Comparison of ENCODE assay signal across 26 cellular contexts in genomic region chr7:121286186-121286585, GRCh38. TPM values are rescaled to one million over a fixed set of nuclear protein-coding genes. Genes with fewer than 3 reads are reported as not detected.
DNase-seq lines count a peak whose midpoint lies in the region; ATAC-seq and TF ChIP-seq lines count a peak whose summit lies in the region.
"Had no signal": no experiment of that assay in that cellular context is flagged by ENCODE, and none has a peak within 500 bp of the region (broad histone marks: within the 10 kb centered on the region; RNA-seq: fewer than 3 reads in every experiment).

No MANE protein-coding gene starts in this region.

- H3K9ac ChIP-seq in IMR-90 (ENCODE audit: low read depth, low read length): no peak overlapping the region
- H3K9ac ChIP-seq: KMS-11 had no signal

- H4K20me1 ChIP-seq in IMR-90 (ENCODE audit: insufficient read depth, low read length): no peaks in the 10 kb centered on the region

- H3K9me3 Mint-ChIP-seq in activated T-cell treated with anti-CD3 and anti-CD28 coated beads, Interleukin-2, amount 50 U/mL, for 72 hours: peaks cover 12 to 18% of the 10 kb centered on the region in 2 donors

- H3K4me2 ChIP-seq in IMR-90 (ENCODE audit: low read depth, low read length): no peak overlapping the region
- H3K4me2 ChIP-seq: KMS-11 had no signal

- in situ Hi-C loops in IMR-90 (cut with MboI; ENCODE audit: low sequenced_read_pairs): no loop called here

- no peak overlapping the region for H3K56ac ChIP-seq in IMR-90 (ENCODE audit: extremely low read depth, insufficient read depth, low read length)

- no peak overlapping the region for H3K14ac ChIP-seq in IMR-90 (replicated peaks; ENCODE audit: low read depth, low read length)

- H3K27ac ChIP-seq in IMR-90 (ENCODE audit: insufficient read depth, low read length): no peak overlapping the region
- H3K27ac ChIP-seq: KMS-11, RWPE1 had no signal

- POLR2A ChIA-PET in IMR-90 (lab: Charles Lee; ENCODE audit: unreplicated experiment): no interaction called here

- intact Hi-C loops in IMR-90 (cut with micrococcal nuclease): no loop called here

- BruUV-seq in IMR-90 (replicated peaks; lab: Mats Ljungman, UMichigan): no TSS peak

- H4K8ac ChIP-seq in IMR-90 (ENCODE audit: low read depth in 2 of 2, low read length in 2 of 2): no peak overlapping the region

- H3K23ac ChIP-seq in IMR-90 (ENCODE audit: low read depth, low read length): no peak overlapping the region

- DNase-seq in activated T-cell treated with anti-CD3 and anti-CD28 coated beads, Interleukin-2, amount 50 U/mL, for 72 hours: no peak
- DNase-seq in activated T-cell treated with anti-CD3 and anti-CD28 coated beads, Interleukin-2, amount 50 U/mL, for 1 hour: no peak
- DNase-seq in IMR-90 (no peak), kidney tubule cell (ENCODE audit: low spot score) (peak; percentile 3), NOMO-1 (lab: John Stamatoyannopoulos, UW; ENCODE audit: unreplicated experiment in 2 of 2) (no peak), COLO829 (ENCODE audit: low spot score) (no peak), hippocampal formation (lab: John Stamatoyannopoulos, UW) (no peak)
- DNase-seq: C1 segment of cervical spinal cord; Caco-2; CD4-positive, alpha-beta memory T cell; DMS 273 treated with DMSO at 0.1 percent for 48 hours; DMS79; HCEC 1CT; MM.1S; NCI-H1417; NCI-H1694; NCI-H2029 treated with DMSO at 0.1 percent for 48 hours; NCI-H446 treated with DMSO at 0.1 percent for 48 hours; NCI-H526; NCI-H82; NK-92 treated with Interleukin-12 subunit alpha and Interleukin-12 subunit beta, amount 100 ng/mL, for 24 hours; SHP77 had no signal

- H3K27me3 Mint-ChIP-seq in activated T-cell treated with anti-CD3 and anti-CD28 coated beads, Interleukin-2, amount 50 U/mL, for 72 hours (ENCODE audit: low read depth): peaks cover 36% of the 10 kb centered on the region
- H3K27me3 Mint-ChIP-seq: CD4-positive, alpha-beta memory T cell had no signal

- H3K36me3 ChIP-seq in IMR-90 (ENCODE audit: control insufficient read depth, insufficient read depth, low read length): peaks cover 5% of the 10 kb centered on the region; the same call in 1 of the 2 replicates

- H2AK5ac ChIP-seq in IMR-90 (ENCODE audit: low read depth, low read length): no peak overlapping the region

- H3K27ac Mint-ChIP-seq in activated T-cell treated with anti-CD3 and anti-CD28 coated beads, Interleukin-2, amount 50 U/mL, for 72 hours: peak overlapping the region; percentile 58
- H3K27ac Mint-ChIP-seq: CD4-positive, alpha-beta memory T cell had no signal

- no peaks in the 10 kb centered on the region for H3K27me3 ChIP-seq in IMR-90 (ENCODE audit: control insufficient read depth, insufficient read depth, low read length)

- H3K79me1 ChIP-seq in IMR-90 (ENCODE audit: low read depth in 1 of 2, low read length in 2 of 2): peaks cover 4 to 7% of the 10 kb centered on the region in 2 experiments; a peak in 1 of 4 replicates

- H3K4ac ChIP-seq in IMR-90 (ENCODE audit: low read depth, low read length): no peak overlapping the region

- CTCF ChIA-PET in IMR-90 (lab: Yijun Ruan, JAX): no interaction called here

- H3K4me3 ChIP-seq in IMR-90 (ENCODE audit: insufficient read depth, low read depth, low read length): no peak overlapping the region

- H3K18ac ChIP-seq in IMR-90 (ENCODE audit: low read depth, low read length): no peak overlapping the region

- no peak overlapping the region for H4K5ac ChIP-seq in IMR-90 (ENCODE audit: low read depth, low read length)

- H3K4me1 ChIP-seq in IMR-90 (ENCODE audit: control insufficient read depth, insufficient read depth, low read length): peaks cover 3% of the 10 kb centered on the region; the same call in 1 of the 2 replicates
- H3K4me1 ChIP-seq: Caco-2 had no signal

- no peak overlapping the region for H2AK9ac ChIP-seq in IMR-90 (replicated peaks; ENCODE audit: low read depth, low read length, poor library complexity)

- H3K9me3 ChIP-seq in IMR-90 (ENCODE audit: control insufficient read depth, insufficient read depth, low read length): peaks cover 4% of the 10 kb centered on the region

- no peak overlapping the region for H2AFZ ChIP-seq in IMR-90 (replicated peaks; ENCODE audit: low read length, poor library complexity)

- peak overlapping the region; percentile 55; the same call in 1 of the 3 replicates for H2BK15ac ChIP-seq in IMR-90 (ENCODE audit: low read depth, low read length)

- peak; percentile 25 to 51 for ATAC-seq in activated T-cell treated with anti-CD3 and anti-CD28 coated beads, Interleukin-2, amount 50 U/mL, for 72 hours (replicated peaks in 1 of 2)
- no peak for ATAC-seq in IMR-90 (ENCODE audit: low read depth)
- ATAC-seq: Panc1 had no signal

- H3K9me1 ChIP-seq in IMR-90 (ENCODE audit: insufficient read depth, low read length): 0 out of 2 replicates have a peak, but pooled peaks cover 3% of the 10 kb centered on the region

- TF ChIP-seq POLR2A in IMR-90 (IDR thresholded peaks at IDR 0.05; ENCODE audit: low read depth, low read length): no peak

- no peak for TF ChIP-seq RAD21 in IMR-90 (IDR thresholded peaks at IDR 0.05; ENCODE audit: low read length)

- H2BK20ac ChIP-seq in IMR-90 (ENCODE audit: low read depth, low read length): 0 out of 2 replicates have a peak overlapping the region, but pooled peaks have one; percentile 44

- no peak overlapping the region for H2BK120ac ChIP-seq in IMR-90 (ENCODE audit: low read depth, low read length)

- no peak overlapping the region for H2BK5ac ChIP-seq in IMR-90 (ENCODE audit: low read depth, low read length, poor library complexity, severe bottlenecking)

- H4K91ac ChIP-seq in IMR-90 (ENCODE audit: insufficient read depth, low read depth, low read length): no peak overlapping the region; the same call in 1 of the 2 replicates

- no peak for TF ChIP-seq CTCF in IMR-90 (conservative IDR thresholded peaks at IDR 0.05; ENCODE audit: low read depth, low read length)

- dilution Hi-C loops in IMR-90 (cut with HindIII; ENCODE audit: low sequenced_read_pairs, unreplicated experiment): no loop called here

- peaks cover 13 to 26% of the 10 kb centered on the region in 2 donors for H3K36me3 Mint-ChIP-seq in activated T-cell treated with anti-CD3 and anti-CD28 coated beads, Interleukin-2, amount 50 U/mL, for 72 hours (ENCODE audit: insufficient read depth in 2 of 2)
- H3K36me3 Mint-ChIP-seq: CD4-positive, alpha-beta memory T cell had no signal

- whole genome bisulfite sequencing in IMR-90 (ENCODE audit: extremely low coverage in 2 of 2, insufficient read length in 1 of 2), 2 experiments: no CpG with 5 or more reads among the region's 2 CpGs

- H3K4me3 Mint-ChIP-seq in activated T-cell treated with anti-CD3 and anti-CD28 coated beads, Interleukin-2, amount 50 U/mL, for 72 hours: no peak overlapping the region
- H3K4me3 Mint-ChIP-seq: CD4-positive, alpha-beta memory T cell had no signal

- peaks cover 16% of the 10 kb centered on the region for H3K4me1 Mint-ChIP-seq in activated T-cell treated with anti-CD3 and anti-CD28 coated beads, Interleukin-2, amount 50 U/mL, for 72 hours (ENCODE audit: low read depth)
- H3K4me1 Mint-ChIP-seq: CD4-positive, alpha-beta memory T cell had no signal

TF ChIP-seq in IMR-90, 13 proteins besides CTCF, POLR2A, EP300 and RAD21:
- TF ChIP-seq RFX5 (IDR thresholded peaks at IDR 0.05; ENCODE audit: low read depth, low read length) (no peak), RCOR1 (IDR thresholded peaks at IDR 0.05; ENCODE audit: insufficient replicate concordance, low read length) (no peak), MXI1 (IDR thresholded peaks at IDR 0.05; ENCODE audit: borderline replicate concordance, low read depth, low read length) (no peak), FOS (IDR thresholded peaks at IDR 0.05; ENCODE audit: low read depth, low read length) (no peak), NFE2L2 (IDR thresholded peaks at IDR 0.05; ENCODE audit: low read depth, low read length) (no peak), MAFK (IDR thresholded peaks at IDR 0.05; ENCODE audit: low read depth, low read length) (no peak), CEBPB (IDR thresholded peaks at IDR 0.05; ENCODE audit: low read depth, low read length) (no peak), SMC3 (IDR thresholded peaks at IDR 0.05; ENCODE audit: low read depth, low read length) (no peak), BHLHE40 (IDR thresholded peaks at IDR 0.05; ENCODE audit: low read depth, low read length) (no peak), CHD1 (IDR thresholded peaks at IDR 0.05; ENCODE audit: low read depth, low read length) (no peak), MAZ (IDR thresholded peaks at IDR 0.05; ENCODE audit: borderline replicate concordance, low read depth, low read length) (no peak)
- TF ChIP-seq, protein P1, sequence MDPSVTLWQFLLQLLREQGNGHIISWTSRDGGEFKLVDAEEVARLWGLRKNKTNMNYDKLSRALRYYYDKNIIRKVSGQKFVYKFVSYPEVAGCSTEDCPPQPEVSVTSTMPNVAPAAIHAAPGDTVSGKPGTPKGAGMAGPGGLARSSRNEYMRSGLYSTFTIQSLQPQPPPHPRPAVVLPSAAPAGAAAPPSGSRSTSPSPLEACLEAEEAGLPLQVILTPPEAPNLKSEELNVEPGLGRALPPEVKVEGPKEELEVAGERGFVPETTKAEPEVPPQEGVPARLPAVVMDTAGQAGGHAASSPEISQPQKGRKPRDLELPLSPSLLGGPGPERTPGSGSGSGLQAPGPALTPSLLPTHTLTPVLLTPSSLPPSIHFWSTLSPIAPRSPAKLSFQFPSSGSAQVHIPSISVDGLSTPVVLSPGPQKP (IDR thresholded peaks at IDR 0.05; ENCODE audit: borderline replicate concordance, low read depth, low read length): no peak
- TF ChIP-seq, protein P2, sequence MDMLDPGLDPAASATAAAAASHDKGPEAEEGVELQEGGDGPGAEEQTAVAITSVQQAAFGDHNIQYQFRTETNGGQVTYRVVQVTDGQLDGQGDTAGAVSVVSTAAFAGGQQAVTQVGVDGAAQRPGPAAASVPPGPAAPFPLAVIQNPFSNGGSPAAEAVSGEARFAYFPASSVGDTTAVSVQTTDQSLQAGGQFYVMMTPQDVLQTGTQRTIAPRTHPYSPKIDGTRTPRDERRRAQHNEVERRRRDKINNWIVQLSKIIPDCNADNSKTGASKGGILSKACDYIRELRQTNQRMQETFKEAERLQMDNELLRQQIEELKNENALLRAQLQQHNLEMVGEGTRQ (IDR thresholded peaks at IDR 0.05; ENCODE audit: low read depth, low read length): no peak
TF ChIP-seq in IMR-90: peak in this region for 0.

RNA-seq across cellular contexts. Expression of gene WNT16, which starts 42.6 kb away (rescaled TPM):
- not detected for total RNA-seq in activated T-cell treated with anti-CD3 and anti-CD28 coated beads, Interleukin-2, amount 50 U/mL, for 72 hours
- 1.1 and 1.7 TPM in 2 replicates for total RNA-seq in IMR-90 (2012; rRNA removed)
- polyA plus RNA-seq in IMR-90 (2012; rRNA removed): 0.68 and 0.95 TPM in 2 replicates
- polyA plus RNA-seq in IMR-90 (2012; cell fraction: cytosol; rRNA removed): 0.22 and 0.25 TPM in 2 replicates
- polyA plus RNA-seq in IMR-90 (2012; cell fraction: nucleus; rRNA removed; ENCODE audit: low replicate concordance): 0.18 and 0.41 TPM in 2 replicates
- total RNA-seq: Caco-2; CD4-positive, alpha-beta memory T cell; SK-MEL-5 had no signal
- polyA plus RNA-seq: CD4-positive, alpha-beta memory T cell had no signal
